Comparison of ENCODE assay signal across 2 cellular contexts in the genomic region with DNA sequence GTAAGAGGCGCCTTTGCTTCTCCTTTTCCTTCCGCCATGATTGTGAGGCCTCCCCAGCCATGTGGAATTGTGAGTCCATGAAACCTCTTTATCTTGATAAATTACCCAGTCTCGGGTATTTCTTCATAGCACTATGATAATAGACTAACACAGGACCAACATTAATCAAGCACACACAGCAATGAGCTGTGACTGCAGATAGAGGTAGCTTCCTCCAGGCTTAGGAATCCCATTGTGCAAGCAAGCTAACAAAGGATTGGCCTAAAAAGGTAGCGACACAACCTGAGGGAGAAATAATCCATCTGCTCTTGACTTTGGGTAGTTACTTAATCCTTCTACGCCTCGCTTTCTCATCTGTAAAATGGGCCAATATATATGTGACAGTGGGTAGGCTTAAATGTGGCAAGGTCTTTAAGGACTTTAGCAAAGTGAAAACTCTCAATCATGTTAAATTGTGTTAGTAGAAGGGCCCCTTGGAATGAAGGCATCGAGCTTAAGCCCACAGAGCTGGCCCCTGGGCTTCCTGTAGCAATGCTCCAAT.
TF ChIP-seq lines count a peak whose summit lies in the region.

No MANE protein-coding gene starts in this region.

TF ChIP-seq in HCT116, 20 proteins besides CTCF, POLR2A, EP300 and RAD21:
- TF ChIP-seq POLR2AphosphoS5 (IDR thresholded peaks at IDR 0.05; ENCODE audit: low read depth, low read length) (no peak), CBX3 (IDR thresholded peaks at IDR 0.05; ENCODE audit: low read depth) (0 out of 2 replicates have a peak, but pooled peaks have one; percentile 33)

TF ChIP-seq in GM12878, 131 proteins besides CTCF, POLR2A, EP300 and RAD21:
- no peak for TF ChIP-seq PBX3 (IDR thresholded peaks at IDR 0.05; ENCODE audit: insufficient replicate concordance, low read depth, low read length)
- 0 out of 2 replicates have a peak, but pooled peaks have one; percentile 31 for TF ChIP-seq ZBTB33 (IDR thresholded peaks at IDR 0.05)
- 0 out of 2 replicates have a peak, but pooled peaks have one; percentile 10 for TF ChIP-seq WRNIP1 (IDR thresholded peaks at IDR 0.05; ENCODE audit: borderline replicate concordance, low read depth, low read length)
